ENCODE assay signal across 2 cellular contexts in the genomic region with DNA sequence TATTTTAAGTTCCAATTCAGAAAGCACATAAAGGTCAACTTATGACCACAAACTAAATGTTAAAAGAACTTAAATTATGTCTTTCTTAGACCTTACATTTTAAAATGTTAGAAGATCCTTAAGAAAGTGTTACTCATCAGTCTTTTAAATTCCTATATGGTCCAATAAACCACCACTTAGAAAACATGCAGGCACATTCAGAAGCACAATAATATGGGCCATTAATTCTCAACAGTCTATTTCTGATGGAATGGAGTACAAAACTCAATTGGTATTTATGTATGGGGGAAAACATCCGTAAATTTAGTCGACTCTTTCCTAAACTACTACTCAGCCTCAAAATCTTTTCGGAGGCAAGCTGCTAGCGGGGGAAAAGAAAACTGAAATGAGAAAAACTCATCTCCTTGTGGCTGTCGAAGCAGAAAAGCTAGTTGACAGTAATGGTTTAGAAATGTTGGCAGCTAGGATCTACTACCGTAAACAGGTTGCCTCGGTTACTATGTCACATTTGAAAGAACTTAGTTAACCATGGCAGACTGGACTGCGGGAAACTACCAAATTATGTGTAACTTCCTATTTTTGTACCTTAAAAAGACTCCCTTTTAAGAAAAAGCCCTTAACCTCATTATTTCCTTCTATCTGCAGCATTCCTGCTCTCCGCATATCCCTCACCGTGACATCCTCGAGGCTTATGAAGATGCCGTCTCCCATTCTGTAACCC.
TF ChIP-seq lines count a peak whose summit lies in the region.

No MANE protein-coding gene starts in this region.

TF ChIP-seq in A549, 52 proteins besides CTCF, POLR2A, EP300 and RAD21:
- TF ChIP-seq HOXB13 (CRISPR knock-in tag; IDR thresholded peaks at IDR 0.05; ENCODE audit: low read depth) (no peak), USF2 (IDR thresholded peaks at IDR 0.05) (no peak), CBX2 (IDR thresholded peaks at IDR 0.05; ENCODE audit: borderline replicate concordance, low read depth) (no peak), POLR2AphosphoS2 (conservative IDR thresholded peaks at IDR 0.05; ENCODE audit: low read length) (no peak), ESRRA (IDR thresholded peaks at IDR 0.05; ENCODE audit: borderline replicate concordance, low read length) (no peak), BHLHE40 (IDR thresholded peaks at IDR 0.05; ENCODE audit: low read depth, low read length) (no peak), KDM1A (IDR thresholded peaks at IDR 0.05; ENCODE audit: low read depth) (no peak), NR3C1 (IDR thresholded peaks at IDR 0.05) (no peak), TFCP2L1 (CRISPR knock-in tag; IDR thresholded peaks at IDR 0.05) (no peak)
TF ChIP-seq in A549: peak in this region for 0.

TF ChIP-seq in H1, 55 proteins besides CTCF, POLR2A, EP300 and RAD21:
- TF ChIP-seq ZNF274 (IDR thresholded peaks at IDR 0.05; ENCODE audit: borderline replicate concordance, extremely low read depth, low read length), result no peak
- no peak for TF ChIP-seq BCL11A (IDR thresholded peaks at IDR 0.05; ENCODE audit: low read depth in 2 of 2, low read length in 2 of 2)
- no peak for TF ChIP-seq CEBPB (IDR thresholded peaks at IDR 0.05; ENCODE audit: low read depth, low read length)
- no peak for TF ChIP-seq TAF7 (optimal IDR thresholded peaks at IDR 0.05; ENCODE audit: borderline replicate concordance, low read depth, low read length)
- TF ChIP-seq RFX5 (IDR thresholded peaks at IDR 0.05; ENCODE audit: borderline replicate concordance, low read depth, low read length), result no peak
- no peak for TF ChIP-seq TCF12 (IDR thresholded peaks at IDR 0.05; ENCODE audit: low read depth, low read length)
- TF ChIP-seq MAFK (IDR thresholded peaks at IDR 0.05; ENCODE audit: low read depth, low read length), result no peak
- no peak for TF ChIP-seq SIX5 (IDR thresholded peaks at IDR 0.05; ENCODE audit: low read depth, low read length)
- TF ChIP-seq RNF2 (IDR thresholded peaks at IDR 0.05; ENCODE audit: borderline replicate concordance, low read depth, low read length, missing control alignments, poor library complexity, severe bottlenecking), result no peak
- TF ChIP-seq SUZ12 (IDR thresholded peaks at IDR 0.05; ENCODE audit: low read length), result no peak
- TF ChIP-seq, protein P1, sequence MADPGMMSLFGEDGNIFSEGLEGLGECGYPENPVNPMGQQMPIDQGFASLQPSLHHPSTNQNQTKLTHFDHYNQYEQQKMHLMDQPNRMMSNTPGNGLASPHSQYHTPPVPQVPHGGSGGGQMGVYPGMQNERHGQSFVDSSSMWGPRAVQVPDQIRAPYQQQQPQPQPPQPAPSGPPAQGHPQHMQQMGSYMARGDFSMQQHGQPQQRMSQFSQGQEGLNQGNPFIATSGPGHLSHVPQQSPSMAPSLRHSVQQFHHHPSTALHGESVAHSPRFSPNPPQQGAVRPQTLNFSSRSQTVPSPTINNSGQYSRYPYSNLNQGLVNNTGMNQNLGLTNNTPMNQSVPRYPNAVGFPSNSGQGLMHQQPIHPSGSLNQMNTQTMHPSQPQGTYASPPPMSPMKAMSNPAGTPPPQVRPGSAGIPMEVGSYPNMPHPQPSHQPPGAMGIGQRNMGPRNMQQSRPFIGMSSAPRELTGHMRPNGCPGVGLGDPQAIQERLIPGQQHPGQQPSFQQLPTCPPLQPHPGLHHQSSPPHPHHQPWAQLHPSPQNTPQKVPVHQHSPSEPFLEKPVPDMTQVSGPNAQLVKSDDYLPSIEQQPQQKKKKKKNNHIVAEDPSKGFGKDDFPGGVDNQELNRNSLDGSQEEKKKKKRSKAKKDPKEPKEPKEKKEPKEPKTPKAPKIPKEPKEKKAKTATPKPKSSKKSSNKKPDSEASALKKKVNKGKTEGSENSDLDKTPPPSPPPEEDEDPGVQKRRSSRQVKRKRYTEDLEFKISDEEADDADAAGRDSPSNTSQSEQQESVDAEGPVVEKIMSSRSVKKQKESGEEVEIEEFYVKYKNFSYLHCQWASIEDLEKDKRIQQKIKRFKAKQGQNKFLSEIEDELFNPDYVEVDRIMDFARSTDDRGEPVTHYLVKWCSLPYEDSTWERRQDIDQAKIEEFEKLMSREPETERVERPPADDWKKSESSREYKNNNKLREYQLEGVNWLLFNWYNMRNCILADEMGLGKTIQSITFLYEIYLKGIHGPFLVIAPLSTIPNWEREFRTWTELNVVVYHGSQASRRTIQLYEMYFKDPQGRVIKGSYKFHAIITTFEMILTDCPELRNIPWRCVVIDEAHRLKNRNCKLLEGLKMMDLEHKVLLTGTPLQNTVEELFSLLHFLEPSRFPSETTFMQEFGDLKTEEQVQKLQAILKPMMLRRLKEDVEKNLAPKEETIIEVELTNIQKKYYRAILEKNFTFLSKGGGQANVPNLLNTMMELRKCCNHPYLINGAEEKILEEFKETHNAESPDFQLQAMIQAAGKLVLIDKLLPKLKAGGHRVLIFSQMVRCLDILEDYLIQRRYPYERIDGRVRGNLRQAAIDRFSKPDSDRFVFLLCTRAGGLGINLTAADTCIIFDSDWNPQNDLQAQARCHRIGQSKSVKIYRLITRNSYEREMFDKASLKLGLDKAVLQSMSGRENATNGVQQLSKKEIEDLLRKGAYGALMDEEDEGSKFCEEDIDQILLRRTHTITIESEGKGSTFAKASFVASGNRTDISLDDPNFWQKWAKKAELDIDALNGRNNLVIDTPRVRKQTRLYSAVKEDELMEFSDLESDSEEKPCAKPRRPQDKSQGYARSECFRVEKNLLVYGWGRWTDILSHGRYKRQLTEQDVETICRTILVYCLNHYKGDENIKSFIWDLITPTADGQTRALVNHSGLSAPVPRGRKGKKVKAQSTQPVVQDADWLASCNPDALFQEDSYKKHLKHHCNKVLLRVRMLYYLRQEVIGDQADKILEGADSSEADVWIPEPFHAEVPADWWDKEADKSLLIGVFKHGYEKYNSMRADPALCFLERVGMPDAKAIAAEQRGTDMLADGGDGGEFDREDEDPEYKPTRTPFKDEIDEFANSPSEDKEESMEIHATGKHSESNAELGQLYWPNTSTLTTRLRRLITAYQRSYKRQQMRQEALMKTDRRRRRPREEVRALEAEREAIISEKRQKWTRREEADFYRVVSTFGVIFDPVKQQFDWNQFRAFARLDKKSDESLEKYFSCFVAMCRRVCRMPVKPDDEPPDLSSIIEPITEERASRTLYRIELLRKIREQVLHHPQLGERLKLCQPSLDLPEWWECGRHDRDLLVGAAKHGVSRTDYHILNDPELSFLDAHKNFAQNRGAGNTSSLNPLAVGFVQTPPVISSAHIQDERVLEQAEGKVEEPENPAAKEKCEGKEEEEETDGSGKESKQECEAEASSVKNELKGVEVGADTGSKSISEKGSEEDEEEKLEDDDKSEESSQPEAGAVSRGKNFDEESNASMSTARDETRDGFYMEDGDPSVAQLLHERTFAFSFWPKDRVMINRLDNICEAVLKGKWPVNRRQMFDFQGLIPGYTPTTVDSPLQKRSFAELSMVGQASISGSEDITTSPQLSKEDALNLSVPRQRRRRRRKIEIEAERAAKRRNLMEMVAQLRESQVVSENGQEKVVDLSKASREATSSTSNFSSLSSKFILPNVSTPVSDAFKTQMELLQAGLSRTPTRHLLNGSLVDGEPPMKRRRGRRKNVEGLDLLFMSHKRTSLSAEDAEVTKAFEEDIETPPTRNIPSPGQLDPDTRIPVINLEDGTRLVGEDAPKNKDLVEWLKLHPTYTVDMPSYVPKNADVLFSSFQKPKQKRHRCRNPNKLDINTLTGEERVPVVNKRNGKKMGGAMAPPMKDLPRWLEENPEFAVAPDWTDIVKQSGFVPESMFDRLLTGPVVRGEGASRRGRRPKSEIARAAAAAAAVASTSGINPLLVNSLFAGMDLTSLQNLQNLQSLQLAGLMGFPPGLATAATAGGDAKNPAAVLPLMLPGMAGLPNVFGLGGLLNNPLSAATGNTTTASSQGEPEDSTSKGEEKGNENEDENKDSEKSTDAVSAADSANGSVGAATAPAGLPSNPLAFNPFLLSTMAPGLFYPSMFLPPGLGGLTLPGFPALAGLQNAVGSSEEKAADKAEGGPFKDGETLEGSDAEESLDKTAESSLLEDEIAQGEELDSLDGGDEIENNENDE (IDR thresholded peaks at IDR 0.05; ENCODE audit: insufficient replicate concordance, low read length), result no peak
- TF ChIP-seq TEAD4 (IDR thresholded peaks at IDR 0.05; ENCODE audit: low read depth, low read length), result no peak
- no peak for TF ChIP-seq RBBP5 (IDR thresholded peaks at IDR 0.05; ENCODE audit: borderline replicate concordance, low read depth, low read length)
- no peak for TF ChIP-seq FOSL1 (IDR thresholded peaks at IDR 0.05; ENCODE audit: insufficient read depth, low read depth, low read length)
- TF ChIP-seq NRF1 (IDR thresholded peaks at IDR 0.05; ENCODE audit: low read depth, low read length), result no peak
- no peak for TF ChIP-seq CBX8 (IDR thresholded peaks at IDR 0.05; ENCODE audit: borderline replicate concordance, low read depth, low read length)
- TF ChIP-seq CBX5 (IDR thresholded peaks at IDR 0.05; ENCODE audit: low read depth, low read length), result no peak
- TF ChIP-seq SIN3A (conservative IDR thresholded peaks at IDR 0.05 in 1 of 2, IDR thresholded peaks at IDR 0.05 in 1 of 2; ENCODE audit: low read depth in 1 of 2, low read length in 2 of 2), result no peak
- TF ChIP-seq CTBP2 (IDR thresholded peaks at IDR 0.05; ENCODE audit: borderline replicate concordance, insufficient read depth, insufficient read length, low read length), result no peak
